In the genomic region with DNA sequence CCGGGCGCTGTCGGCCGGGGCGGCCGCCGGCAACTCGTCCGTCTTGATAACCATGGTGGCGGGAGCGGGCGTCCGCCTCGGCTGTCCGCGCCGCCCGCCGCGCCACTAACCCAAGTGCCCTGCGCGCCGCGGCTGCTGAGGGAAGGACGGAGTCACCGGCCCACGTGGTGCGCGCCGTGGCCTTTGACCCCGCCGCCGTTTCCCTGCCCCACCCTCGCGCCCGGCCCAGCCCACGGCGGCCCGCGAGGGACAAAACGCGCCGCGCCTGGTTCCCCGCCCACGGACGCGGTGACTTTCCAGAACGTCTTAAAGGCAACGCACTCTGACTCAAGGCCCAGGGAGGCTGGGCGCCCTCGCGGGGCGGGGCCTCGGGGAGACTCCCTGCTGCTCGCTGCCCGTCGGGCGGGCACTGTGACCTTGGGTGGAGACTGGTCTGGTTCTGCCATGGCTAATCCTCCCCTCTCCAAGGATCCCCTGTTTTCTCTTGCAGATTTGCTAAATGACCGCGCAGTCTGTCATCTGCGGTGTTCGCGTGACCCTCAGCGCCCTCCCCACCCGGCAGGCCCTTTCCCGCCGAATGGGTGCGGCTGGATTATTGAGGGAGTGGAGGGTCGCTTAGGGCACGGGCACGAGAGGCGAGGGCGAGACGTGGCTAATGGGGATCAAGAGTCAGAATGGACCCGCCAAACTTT, we compare ENCODE assay signal across 1 cellular context.
TF ChIP-seq lines count a peak whose summit lies in the region.

CLUH (minus strand) TSS at position 157 of the 692 bp plus-strand sequence; CDS start at position 54, 103 bp downstream.

TF ChIP-seq in K562, 482 proteins besides CTCF, POLR2A, EP300 and RAD21 (continued from another document and continues in another):
- TF ChIP-seq ZNF318 (IDR thresholded peaks at IDR 0.05; ENCODE audit: borderline replicate concordance in 1 of 2, low read depth in 1 of 2) (no peak), ZNF512 (tag; IDR thresholded peaks at IDR 0.05) (no peak), ESRRB (CRISPR knock-in tag; IDR thresholded peaks at IDR 0.05; ENCODE audit: borderline replicate concordance) (no peak), ZBTB40 (IDR thresholded peaks at IDR 0.05) (no peak), ZBTB40 (CRISPR knock-in tag; IDR thresholded peaks at IDR 0.05) (no peak), GATAD2B (IDR thresholded peaks at IDR 0.05; ENCODE audit: borderline replicate concordance) (no peak), STAT5B (CRISPR knock-in tag; IDR thresholded peaks at IDR 0.05) (no peak), MAFG (tag; conservative IDR thresholded peaks at IDR 0.05) (no peak), ZNF253 (CRISPR knock-in tag; conservative IDR thresholded peaks at IDR 0.05) (no peak), SAFB (IDR thresholded peaks at IDR 0.05; ENCODE audit: borderline replicate concordance, low read depth, low read length) (peak; percentile 68; the same call in 1 of the 2 replicates), XRCC5 (IDR thresholded peaks at IDR 0.05; ENCODE audit: low read depth, low read length) (peak; percentile 30; the same call in 1 of the 2 replicates), ZNF561 (CRISPR knock-in tag; conservative IDR thresholded peaks at IDR 0.05) (no peak), FOXM1 (IDR thresholded peaks at IDR 0.05; ENCODE audit: low read depth) (peak; percentile 30; the same call in 1 of the 2 replicates), FOXM1 (CRISPR knock-in tag; IDR thresholded peaks at IDR 0.05; ENCODE audit: low read depth) (no peak), HNRNPK (IDR thresholded peaks at IDR 0.05; ENCODE audit: low read depth, low read length, poor library complexity, severe bottlenecking) (no peak), MNT (conservative IDR thresholded peaks at IDR 0.05) (peak; percentile 82 to 95), ZNF57 (CRISPR knock-in tag; IDR thresholded peaks at IDR 0.05) (no peak), ZNF354B (CRISPR knock-in tag; IDR thresholded peaks at IDR 0.05) (no peak), ZNF639 (CRISPR knock-in tag; conservative IDR thresholded peaks at IDR 0.05 in 1 of 2, IDR thresholded peaks at IDR 0.05 in 1 of 2) (peak in 1 of 2 experiments; percentile 87; a peak in 2 of 4 replicates), RCOR1 (IDR thresholded peaks at IDR 0.05; ENCODE audit: borderline replicate concordance in 1 of 2, low read depth in 2 of 2, low read length in 2 of 2) (no peak), NR2C2 (CRISPR knock-in tag; IDR thresholded peaks at IDR 0.05) (peak; percentile 98), NR2C2 (tag; IDR thresholded peaks at IDR 0.05) (peak; percentile 99), POLR2AphosphoS2 (IDR thresholded peaks at IDR 0.05; ENCODE audit: low read length) (no peak), E2F3 (CRISPR knock-in tag; IDR thresholded peaks at IDR 0.05) (peak; percentile 67; the same call in 1 of the 2 replicates)
